Comparison of ENCODE assay signal across 25 cellular contexts in the genomic region with DNA sequence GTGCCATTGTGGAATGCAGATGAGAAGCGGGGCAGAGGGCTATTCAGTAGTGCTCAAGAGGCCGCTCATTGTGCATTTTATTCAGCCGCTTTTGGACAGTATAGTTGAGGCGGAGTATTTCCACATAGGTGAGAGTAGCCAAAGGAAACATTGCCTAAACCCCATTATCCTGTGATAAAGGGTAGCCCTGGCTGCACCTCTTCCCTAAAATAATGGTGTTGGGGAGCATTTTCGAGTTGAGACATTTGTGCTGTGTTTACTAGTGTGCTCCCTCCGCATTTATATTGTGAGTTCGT.
DNase-seq lines count a peak whose midpoint lies in the region; ATAC-seq and TF ChIP-seq lines count a peak whose summit lies in the region.
"Had no signal": no experiment of that assay in that cellular context is flagged by ENCODE, and none has a peak within 500 bp of the region (broad histone marks: within the 10 kb centered on the region; RNA-seq: fewer than 3 reads in every experiment).

No MANE protein-coding gene starts in this region.

- H3K27me3 Mint-ChIP-seq in WTC11 (ENCODE audit: low read depth), result no peaks in the 10 kb centered on the region
- H3K27me3 Mint-ChIP-seq: activated CD4-positive, alpha-beta memory T cell treated with anti-CD3 and anti-CD28 coated beads for 36 hours; activated naive CD8-positive, alpha-beta T cell treated with anti-CD3 and anti-CD28 coated beads, Interleukin-2, amount 10 ng/mL, durations not matched to agents 7 days and 5 days; activated T-helper 17 cell treated with anti-CD3 and anti-CD28 coated beads, Interleukin-2, amount 50 U/mL, for 72 hours; naive B cell; stimulated activated naive CD8-positive, alpha-beta T cell treated with anti-CD3 and anti-CD28 coated beads, Interleukin-15, Interleukin-2, amounts not matched to agents 100 ng/mL and 50 ng/mL, for 24 hours had no signal

- H3K9ac ChIP-seq in HUES48 (ENCODE audit: low read depth, low read length) (no peak overlapping the region), iPS-18a (ENCODE audit: low read length) (no peak overlapping the region)

- POLR2A ChIA-PET in WTC11 (lab: Charles Lee), result no interaction called here

- peaks cover 52% of the 10 kb centered on the region for H3K4me1 Mint-ChIP-seq in WTC11
- H3K4me1 Mint-ChIP-seq: activated T-helper 17 cell treated with anti-CD3 and anti-CD28 coated beads, Interleukin-2, amount 50 U/mL, for 72 hours had no signal

- peaks cover 46% of the 10 kb centered on the region for H3K36me3 Mint-ChIP-seq in WTC11

- H3K4me3 Mint-ChIP-seq in WTC11, result no peak overlapping the region
- H3K4me3 Mint-ChIP-seq: activated CD4-positive, alpha-beta memory T cell treated with anti-CD3 and anti-CD28 coated beads for 36 hours; activated naive CD8-positive, alpha-beta T cell treated with anti-CD3 and anti-CD28 coated beads, Interleukin-2, amount 10 ng/mL, durations not matched to agents 7 days and 5 days; activated T-helper 17 cell treated with anti-CD3 and anti-CD28 coated beads, Interleukin-2, amount 50 U/mL, for 72 hours; naive B cell; stimulated activated naive CD8-positive, alpha-beta T cell treated with anti-CD3 and anti-CD28 coated beads, Interleukin-15, Interleukin-2, amounts not matched to agents 100 ng/mL and 50 ng/mL, for 24 hours had no signal

- no peaks in the 10 kb centered on the region for H3K9me3 Mint-ChIP-seq in WTC11
- H3K9me3 Mint-ChIP-seq: activated CD4-positive, alpha-beta memory T cell treated with anti-CD3 and anti-CD28 coated beads for 36 hours; activated naive CD8-positive, alpha-beta T cell treated with anti-CD3 and anti-CD28 coated beads, Interleukin-2, amount 10 ng/mL, durations not matched to agents 7 days and 5 days; activated T-helper 17 cell treated with anti-CD3 and anti-CD28 coated beads, Interleukin-2, amount 50 U/mL, for 72 hours; naive B cell; stimulated activated naive CD8-positive, alpha-beta T cell treated with anti-CD3 and anti-CD28 coated beads, Interleukin-15, Interleukin-2, amounts not matched to agents 100 ng/mL and 50 ng/mL, for 24 hours had no signal

- TF ChIP-seq CTCF in WTC11 (IDR thresholded peaks at IDR 0.05), result no peak

- H3K4me1 ChIP-seq in HUES48 (ENCODE audit: control insufficient read depth, insufficient read depth, low read length), result peaks cover 33% of the 10 kb centered on the region
- H3K4me1 ChIP-seq in iPS-18a (ENCODE audit: control insufficient read depth, low read depth, low read length), result peaks cover 29% of the 10 kb centered on the region
- H3K4me1 ChIP-seq: gastroesophageal sphincter had no signal

- H3K4me3 ChIP-seq in HUES48 (ENCODE audit: low read depth, low read length) (no peak overlapping the region), iPS-18a (ENCODE audit: low read length) (peak overlapping the region; percentile 39)
- H3K4me3 ChIP-seq: gastroesophageal sphincter, ovary, transverse colon had no signal

- peak overlapping the region; percentile 93 for H3K27ac Mint-ChIP-seq in WTC11
- H3K27ac Mint-ChIP-seq: activated CD4-positive, alpha-beta memory T cell treated with anti-CD3 and anti-CD28 coated beads for 36 hours; activated naive CD8-positive, alpha-beta T cell treated with anti-CD3 and anti-CD28 coated beads, Interleukin-2, amount 10 ng/mL, durations not matched to agents 7 days and 5 days; activated T-helper 17 cell treated with anti-CD3 and anti-CD28 coated beads, Interleukin-2, amount 50 U/mL, for 72 hours; stimulated activated naive CD8-positive, alpha-beta T cell treated with anti-CD3 and anti-CD28 coated beads, Interleukin-15, Interleukin-2, amounts not matched to agents 100 ng/mL and 50 ng/mL, for 24 hours had no signal

- no peak for ATAC-seq in WTC11
- ATAC-seq in sciatic nerve, result peak; percentile 51
- no peak for ATAC-seq in HG03095 (IDR thresholded peaks at IDR 0.05; ENCODE audit: unreplicated experiment)
- ATAC-seq: esophagus mucosa, gastroesophageal sphincter had no signal

- DNase-seq in WTC11 (ENCODE audit: low spot score) (no peak), sciatic nerve (ENCODE audit: low spot score) (no peak), HUDEP-2 (lab: John Stamatoyannopoulos, UW; ENCODE audit: unreplicated experiment in 76 of 76) (no peak), DMS53 treated with DMSO at 0.1 percent for 48 hours (lab: John Stamatoyannopoulos, UW; ENCODE audit: unreplicated experiment) (no peak), substantia nigra (lab: John Stamatoyannopoulos, UW) (no peak)
- DNase-seq: activated CD4-positive, alpha-beta memory T cell treated with anti-CD3 and anti-CD28 coated beads for 36 hours; activated CD8-positive, alpha-beta memory T cell treated with anti-CD3 and anti-CD28 coated beads, Interleukin-2, amount 50 U/mL, for 48 hours; activated naive CD8-positive, alpha-beta T cell treated with anti-CD3 and anti-CD28 coated beads, Interleukin-2, amount 10 ng/mL, durations not matched to agents 7 days and 5 days; KBM-7; MM.1S; naive B cell; NCI-H1417 treated with DMSO at 0.1 percent for 48 hours; NCI-H446; ovary; SHP77; SW 1271; transverse colon had no signal

- H3K27me3 ChIP-seq in HUES48 (ENCODE audit: control insufficient read depth, insufficient read depth, low read length) (no peaks in the 10 kb centered on the region), iPS-18a (ENCODE audit: control insufficient read depth, insufficient read depth, low read length) (no peaks in the 10 kb centered on the region)
- H3K27me3 ChIP-seq: brain microvascular endothelial cell, gastroesophageal sphincter, ovary, transverse colon had no signal

- H3K36me3 ChIP-seq in HUES48 (ENCODE audit: control insufficient read depth, insufficient read depth, low read length), result peaks cover 60% of the 10 kb centered on the region
- H3K36me3 ChIP-seq in iPS-18a (ENCODE audit: control insufficient read depth, low read depth, low read length), result peaks cover 53% of the 10 kb centered on the region
- H3K36me3 ChIP-seq: ovary had no signal

- CTCF ChIA-PET in WTC11 (lab: Charles Lee), result interaction anchor here (0.9 to 2.5 kb wide), 4 partner anchors 10 to 92 kb away, joined by 3 to 6 read pairs (median 5); no protein-coding TSS in a partner anchor

- H3K27ac ChIP-seq in HUES48 (ENCODE audit: low read depth, low read length) (peak overlapping the region; percentile 70), iPS-18a (ENCODE audit: low read length) (no peak overlapping the region), substantia nigra (ENCODE audit: low read depth, low read length, poor library complexity, severe bottlenecking) (no peak overlapping the region)
- H3K27ac ChIP-seq: brain microvascular endothelial cell, gastroesophageal sphincter, ovary, transverse colon had no signal

- H3K9me3 ChIP-seq in HUES48 (ENCODE audit: control insufficient read depth, insufficient read depth, low read length) (no peaks in the 10 kb centered on the region), iPS-18a (ENCODE audit: control insufficient read depth, low read depth, low read length) (no peaks in the 10 kb centered on the region)
- H3K9me3 ChIP-seq: gastroesophageal sphincter, ovary, transverse colon had no signal

- intact Hi-C loops in sciatic nerve (cut with DNase I), result no loop called here

TF ChIP-seq in WTC11, 78 proteins besides CTCF, POLR2A, EP300 and RAD21 (continues in another document):
- TF ChIP-seq, protein P1, sequence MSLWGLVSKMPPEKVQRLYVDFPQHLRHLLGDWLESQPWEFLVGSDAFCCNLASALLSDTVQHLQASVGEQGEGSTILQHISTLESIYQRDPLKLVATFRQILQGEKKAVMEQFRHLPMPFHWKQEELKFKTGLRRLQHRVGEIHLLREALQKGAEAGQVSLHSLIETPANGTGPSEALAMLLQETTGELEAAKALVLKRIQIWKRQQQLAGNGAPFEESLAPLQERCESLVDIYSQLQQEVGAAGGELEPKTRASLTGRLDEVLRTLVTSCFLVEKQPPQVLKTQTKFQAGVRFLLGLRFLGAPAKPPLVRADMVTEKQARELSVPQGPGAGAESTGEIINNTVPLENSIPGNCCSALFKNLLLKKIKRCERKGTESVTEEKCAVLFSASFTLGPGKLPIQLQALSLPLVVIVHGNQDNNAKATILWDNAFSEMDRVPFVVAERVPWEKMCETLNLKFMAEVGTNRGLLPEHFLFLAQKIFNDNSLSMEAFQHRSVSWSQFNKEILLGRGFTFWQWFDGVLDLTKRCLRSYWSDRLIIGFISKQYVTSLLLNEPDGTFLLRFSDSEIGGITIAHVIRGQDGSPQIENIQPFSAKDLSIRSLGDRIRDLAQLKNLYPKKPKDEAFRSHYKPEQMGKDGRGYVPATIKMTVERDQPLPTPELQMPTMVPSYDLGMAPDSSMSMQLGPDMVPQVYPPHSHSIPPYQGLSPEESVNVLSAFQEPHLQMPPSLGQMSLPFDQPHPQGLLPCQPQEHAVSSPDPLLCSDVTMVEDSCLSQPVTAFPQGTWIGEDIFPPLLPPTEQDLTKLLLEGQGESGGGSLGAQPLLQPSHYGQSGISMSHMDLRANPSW (CRISPR knock-in tag; conservative IDR thresholded peaks at IDR 0.05; ENCODE audit: low read depth), result no peak
- TF ChIP-seq HMGXB4 (CRISPR knock-in tag; IDR thresholded peaks at IDR 0.05) (no peak), ZNF263 (CRISPR knock-in tag; IDR thresholded peaks at IDR 0.05; ENCODE audit: low read depth) (no peak)
